In genomic region chr18:22149710-22150109, GRCh38 we compare ENCODE assay signal across 9 cellular contexts. TPM values are rescaled to one million over a fixed set of nuclear protein-coding genes. Genes with fewer than 3 reads are reported as not detected.
"Had no signal": no experiment of that assay in that cellular context is flagged by ENCODE, and none has a peak within 500 bp of the region (broad histone marks: within the 10 kb centered on the region; RNA-seq: fewer than 3 reads in every experiment).

No MANE protein-coding gene starts in this region.

- H3K27ac ChIP-seq: GM23248 had no signal

- H3K4me3 ChIP-seq: GM23248, GM23338, HAP-1 had no signal

- DNase-seq: GM23248, GOT3, H7, H9, HCEC 1CT, HFFc6 had no signal

- H3K4me1 ChIP-seq: HAP-1 had no signal

- ATAC-seq: GM23338, HCT116 had no signal

- H3K36me3 ChIP-seq: HAP-1 had no signal

- H3K9me3 ChIP-seq: HAP-1 had no signal

- H2AFZ ChIP-seq: GM23248, GM23338 had no signal

- H3K4me2 ChIP-seq: GM23338 had no signal

RNA-seq across cellular contexts. Expression of gene GATA6, which starts 19.7 kb away (rescaled TPM):
- total RNA-seq: GM23338, H9 had no signal
